In the genomic region with DNA sequence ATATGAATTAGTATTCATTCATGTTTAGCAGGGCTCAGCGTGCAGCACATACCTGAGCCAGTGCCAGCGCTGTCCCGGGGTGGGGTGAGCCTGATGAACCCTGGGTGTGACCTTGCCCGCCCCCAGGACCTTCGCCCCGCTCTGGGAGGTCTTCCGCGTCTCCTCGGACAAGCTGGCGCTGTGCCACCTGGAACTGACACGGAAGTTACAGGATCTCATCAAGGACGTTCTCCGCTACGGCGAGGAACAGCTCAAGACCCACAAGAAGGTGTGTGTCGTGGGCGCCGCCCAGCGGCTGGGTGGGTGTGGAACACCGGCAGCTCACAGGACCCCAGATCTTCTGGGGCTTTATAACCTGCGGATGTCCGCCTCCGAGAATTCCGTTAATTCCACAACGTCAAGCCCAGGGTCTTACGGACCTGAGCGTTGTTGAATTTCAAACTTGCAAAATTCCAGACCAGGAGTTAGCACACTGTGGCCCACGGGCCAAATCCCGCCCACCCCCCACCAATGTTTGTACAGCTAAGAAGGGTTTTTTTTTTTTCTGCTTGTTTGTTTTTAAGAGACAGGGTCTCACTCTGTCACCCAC, we compare ENCODE assay signal across 2 cellular contexts.
TF ChIP-seq lines count a peak whose summit lies in the region.

No MANE protein-coding gene starts in this region.

TF ChIP-seq in IMR-90, 13 proteins besides CTCF, POLR2A, EP300 and RAD21 (continued from another document):
- TF ChIP-seq MAZ (IDR thresholded peaks at IDR 0.05; ENCODE audit: borderline replicate concordance, low read depth, low read length) = no peak
TF ChIP-seq in IMR-90: peak in this region for 1.

TF ChIP-seq in liver, 16 proteins besides CTCF, POLR2A, EP300 and RAD21:
- peak; percentile 96 for TF ChIP-seq NR2F2 (IDR thresholded peaks at IDR 0.05)
- TF ChIP-seq HNF4G (IDR thresholded peaks at IDR 0.05) = no peak
